Comparison of ENCODE assay signal across 2 cellular contexts in genomic region chr1:154531950-154532349, GRCh38. TPM values are rescaled to one million over a fixed set of nuclear protein-coding genes. Genes with fewer than 3 reads are reported as not detected.
"Had no signal": no experiment of that assay in that cellular context is flagged by ENCODE, and none has a peak within 500 bp of the region (broad histone marks: within the 10 kb centered on the region; RNA-seq: fewer than 3 reads in every experiment).

No MANE protein-coding gene starts in this region.

RNA-seq across cellular contexts. Expression of gene SHE, which starts 29.7 kb away (rescaled TPM):
- total RNA-seq: G401 had no signal

RNA-seq across cellular contexts. Expression of gene TDRD10, which starts 29.9 kb away (rescaled TPM):
- total RNA-seq: GM12878 had no signal

RNA-seq across cellular contexts. Expression of gene CHRNB2, which starts 35.6 kb away (rescaled TPM):
- total RNA-seq: G401 had no signal
